9 cellular contexts compared by ENCODE assay signal in the genomic region with DNA sequence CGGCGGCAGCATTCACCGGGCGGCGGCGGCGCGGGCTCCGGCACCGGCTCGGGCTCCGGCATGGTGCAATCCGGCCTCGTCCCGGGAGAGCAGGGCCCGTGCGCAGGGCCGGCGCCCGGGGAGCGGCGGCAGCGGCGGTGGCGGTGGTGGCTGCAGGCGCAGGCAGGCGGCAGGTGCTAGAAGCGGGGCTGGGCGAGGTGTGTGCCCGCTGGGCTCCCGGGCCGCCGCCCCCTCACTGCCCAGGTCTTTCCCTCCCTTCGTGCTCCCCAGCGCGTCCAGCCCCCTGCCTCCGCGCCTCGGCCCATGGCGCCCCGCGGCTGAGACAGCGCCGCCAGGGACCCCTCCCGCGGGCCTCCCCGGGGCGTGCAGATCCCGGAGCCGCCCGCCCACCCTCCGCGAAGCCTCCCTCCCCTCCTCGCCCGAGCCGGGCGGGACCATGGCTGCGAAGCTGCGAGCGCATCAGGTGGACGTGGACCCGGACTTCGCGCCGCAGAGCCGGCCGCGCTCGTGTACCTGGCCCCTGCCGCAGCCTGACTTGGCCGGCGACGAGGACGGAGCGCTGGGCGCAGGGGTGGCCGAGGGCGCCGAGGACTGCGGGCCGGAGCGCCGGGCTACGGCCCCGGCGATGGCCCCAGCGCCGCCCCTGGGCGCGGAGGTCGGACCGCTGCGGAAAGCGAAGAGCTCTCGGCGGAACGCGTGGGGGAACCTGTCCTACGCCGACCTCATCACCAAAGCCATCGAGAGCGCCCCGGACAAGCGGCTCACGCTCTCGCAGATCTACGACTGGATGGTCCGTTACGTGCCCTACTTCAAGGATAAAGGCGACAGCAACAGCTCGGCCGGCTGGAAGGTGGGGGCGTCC. TPM values are rescaled to one million over a fixed set of nuclear protein-coding genes. Genes with fewer than 3 reads are reported as not detected.
A peak's percentile ranks its signal among the peaks of the same experiment; 100 is the strongest.
DNase-seq lines count a peak whose midpoint lies in the region; ATAC-seq, FAIRE-seq and TF ChIP-seq lines count a peak whose summit lies in the region.
"Had no signal": no experiment of that assay in that cellular context is flagged by ENCODE, and none has a peak within 500 bp of the region (broad histone marks: within the 10 kb centered on the region; RNA-seq: fewer than 3 reads in every experiment).

No MANE protein-coding gene starts in this region.

- no peaks in the 10 kb centered on the region for H3K9me3 ChIP-seq in CD4-positive, CD25-positive, alpha-beta regulatory T cell (ENCODE audit: control insufficient read depth in 2 of 2, low read length in 2 of 2)
- no peaks in the 10 kb centered on the region for H3K9me3 ChIP-seq in right atrium auricular region

- no peak overlapping the region for H3K27ac ChIP-seq in CD4-positive, CD25-positive, alpha-beta regulatory T cell (ENCODE audit: insufficient read depth, low read length, poor library complexity, severe bottlenecking)
- peak overlapping the region; percentile 64 to 71 for H3K27ac ChIP-seq in right atrium auricular region
- peak overlapping the region in 7 of 21 experiments; percentile 4 to 85 (median 24) for H3K27ac ChIP-seq in skin epidermis

- TF ChIP-seq CTCF in WI38 (IDR thresholded peaks at IDR 0.05; ENCODE audit: low read depth, low read length): no peak
- no peak for TF ChIP-seq CTCF in right atrium auricular region (IDR thresholded peaks at IDR 0.05)

- H3K27me3 ChIP-seq in CD4-positive, CD25-positive, alpha-beta regulatory T cell (ENCODE audit: control insufficient read depth, insufficient read depth, low read length): peaks cover 15% of the 10 kb centered on the region
- H3K27me3 ChIP-seq in right atrium auricular region: no peaks in the 10 kb centered on the region

- no peak for TF ChIP-seq POLR2A in GM12891 (IDR thresholded peaks at IDR 0.05; ENCODE audit: low read depth, low read length)

- peaks cover 30% of the 10 kb centered on the region for H3K27me3 Mint-ChIP-seq in CD4-positive, CD25-positive, alpha-beta regulatory T cell

- FAIRE-seq in GM12891 (lab: Jason Lieb, UNC): no peak

- no peak overlapping the region for H3K27ac Mint-ChIP-seq in CD4-positive, CD25-positive, alpha-beta regulatory T cell

- DNase-seq in CD4-positive, CD25-positive, alpha-beta regulatory T cell: peak; percentile 26 to 30 (median 30)
- no peak for DNase-seq in right atrium auricular region (ENCODE audit: low spot score)
- no peak for DNase-seq in NOMO-1 treated with DMSO at 0.1 percent for 48 hours (lab: John Stamatoyannopoulos, UW; ENCODE audit: unreplicated experiment)
- DNase-seq in GM12891 (ENCODE audit: insufficient read length, low spot score): no peak

- H3K9me3 Mint-ChIP-seq in CD4-positive, CD25-positive, alpha-beta regulatory T cell: no peaks in the 10 kb centered on the region

- H3K4me1 ChIP-seq in CD4-positive, CD25-positive, alpha-beta regulatory T cell (ENCODE audit: control insufficient read depth, insufficient read depth, low read length, poor library complexity, severe bottlenecking): peaks cover 22% of the 10 kb centered on the region
- H3K4me1 ChIP-seq in right atrium auricular region: peaks cover 0 to 80% of the 10 kb centered on the region in 2 donors

- ATAC-seq in CD4-positive, CD25-positive, alpha-beta regulatory T cell (ENCODE audit: low read depth in 2 of 2): peak; percentile 2 to 3
- ATAC-seq in GM18909 (IDR thresholded peaks at IDR 0.05; ENCODE audit: poor library complexity, unreplicated experiment) (peak; percentile 31), HG03342 (IDR thresholded peaks at IDR 0.05; ENCODE audit: unreplicated experiment) (peak; percentile 15)

- peaks cover 0 to 30% (median 4%) of the 10 kb centered on the region in 4 donors for H3K4me1 Mint-ChIP-seq in CD4-positive, CD25-positive, alpha-beta regulatory T cell

- H3K4me3 ChIP-seq in CD4-positive, CD25-positive, alpha-beta regulatory T cell (ENCODE audit: low read depth, low read length): no peak overlapping the region
- peak overlapping the region; percentile 41 for H3K4me3 ChIP-seq in WI38 (ENCODE audit: low read depth, low read length)
- H3K4me3 ChIP-seq in right atrium auricular region: peak overlapping the region; percentile 46 to 67
- H3K4me3 ChIP-seq in skin epidermis: peak overlapping the region; percentile 33 to 63 (median 62)

- peak overlapping the region in 3 of 4 donors; percentile 23 to 79 (median 56) for H3K4me3 Mint-ChIP-seq in CD4-positive, CD25-positive, alpha-beta regulatory T cell

- no peaks in the 10 kb centered on the region for H3K36me3 ChIP-seq in CD4-positive, CD25-positive, alpha-beta regulatory T cell (ENCODE audit: control insufficient read depth, insufficient read depth, low read length)
- H3K36me3 ChIP-seq in right atrium auricular region: no peaks in the 10 kb centered on the region

- no peaks in the 10 kb centered on the region for H3K36me3 Mint-ChIP-seq in CD4-positive, CD25-positive, alpha-beta regulatory T cell

TF ChIP-seq in GM12891, 5 proteins besides CTCF, POLR2A, EP300 and RAD21:
- TF ChIP-seq SPI1 (IDR thresholded peaks at IDR 0.05; ENCODE audit: low read depth, low read length): no peak
- TF ChIP-seq TAF1 (IDR thresholded peaks at IDR 0.05; ENCODE audit: low read depth, low read length): no peak
- TF ChIP-seq PAX5 (IDR thresholded peaks at IDR 0.05; ENCODE audit: insufficient read depth, low read length, severe bottlenecking): no peak
- no peak for TF ChIP-seq POLR2AphosphoS5 (IDR thresholded peaks at IDR 0.05; ENCODE audit: low read depth, low read length)
- TF ChIP-seq POU2F2 (IDR thresholded peaks at IDR 0.05; ENCODE audit: low read depth, low read length): no peak
TF ChIP-seq in GM12891: peak in this region for 0.

RNA-seq across cellular contexts. Expression of gene FOXO6, which starts 0.5 kb away (rescaled TPM):
- total RNA-seq in CD4-positive, CD25-positive, alpha-beta regulatory T cell: 0.91 TPM
- polyA plus RNA-seq in CD4-positive, CD25-positive, alpha-beta regulatory T cell: not detected
- total RNA-seq in right atrium auricular region: 1 to 10 TPM; 1.4 to 1.9 TPM
- polyA plus RNA-seq in GM12891 (2012; ENCODE audit: low read depth, missing spikeins): 0.19 TPM
- total RNA-seq: T-helper 1 cell treated with Interleukin-12 subunit alpha and Interleukin-12 subunit beta and Interleukin-4 antibody, amounts not matched to agents 30 ng/mL and 1 ng/mL, for 36 hours had no signal

Comparison
In these comparisons a context has a peak if more than half of its experiments do, and no peak if none do; other contexts are left out.
1. DNase-seq: peak in CD4-positive, CD25-positive, alpha-beta regulatory T cell (3 of 3); none in right atrium auricular region (single experiment), NOMO-1 treated with DMSO at 0.1 percent for 48 hours (single experiment) and GM12891 (single experiment).
2. Peak in every context shown above with its lines, with median percentiles within 50 percentile points of each other: ATAC-seq.